In the genomic region with DNA sequence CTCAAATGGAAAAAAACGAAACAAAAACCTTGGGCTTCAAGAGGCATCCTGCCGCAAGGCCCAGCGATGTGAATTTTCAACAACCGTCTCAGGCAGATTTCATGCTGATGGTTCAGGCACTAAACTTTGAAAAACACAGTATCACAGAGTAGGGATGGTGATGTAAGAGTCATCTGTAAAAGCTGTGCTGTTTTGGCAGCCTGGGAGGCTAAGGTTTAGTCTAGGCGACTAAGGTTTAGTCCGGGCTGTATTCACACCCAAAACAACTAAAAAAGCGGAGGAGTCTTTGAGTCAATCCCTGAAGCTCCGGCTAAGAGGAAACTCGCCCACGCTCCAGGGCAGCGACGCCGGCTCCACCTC, we compare ENCODE assay signal across 8 cellular contexts. TPM values are rescaled to one million over a fixed set of nuclear protein-coding genes. Genes with fewer than 3 reads are reported as not detected.
DNase-seq lines count a peak whose midpoint lies in the region; ATAC-seq, FAIRE-seq and TF ChIP-seq lines count a peak whose summit lies in the region.

No MANE protein-coding gene starts in this region.

- peaks cover 11% of the 10 kb centered on the region for H3K36me3 ChIP-seq in left ventricle myocardium inferior
- H3K36me3 ChIP-seq in skeletal muscle satellite cell (ENCODE audit: insufficient read depth, low read length), result peaks cover 6% of the 10 kb centered on the region

- H3K27me3 ChIP-seq in left ventricle myocardium inferior (ENCODE audit: low read depth), result no peaks in the 10 kb centered on the region
- H3K27me3 ChIP-seq in skeletal muscle satellite cell (ENCODE audit: control insufficient read depth, insufficient read depth, low read length), result no peaks in the 10 kb centered on the region

- TF ChIP-seq POLR2A in H54 (IDR thresholded peaks at IDR 0.05; ENCODE audit: low read depth, low read length), result no peak

- peak overlapping the region; percentile 88 for H3K4me2 ChIP-seq in skeletal muscle satellite cell (ENCODE audit: low read length)

- no peak for FAIRE-seq in H54 (lab: Jason Lieb, UNC)

- CTCF ChIA-PET in activated CD4-positive, alpha-beta memory T cell treated with anti-CD3 and anti-CD28 coated beads for 36 hours (lab: Charles Lee), result interaction anchor here (1.1 to 2.9 kb wide), 2 partner anchors 15 to 30 kb away, joined by 3 to 16 read pairs; no protein-coding TSS in a partner anchor

- H3K9me3 ChIP-seq in left ventricle myocardium inferior (replicated peaks), result no peaks in the 10 kb centered on the region
- no peaks in the 10 kb centered on the region for H3K9me3 ChIP-seq in skeletal muscle satellite cell (replicated peaks; ENCODE audit: low read length)

- intact Hi-C loops in activated CD4-positive, alpha-beta memory T cell treated with anti-CD3 and anti-CD28 coated beads for 36 hours (cut with micrococcal nuclease), result loop anchor here (1.0 kb wide), 1 partner anchor 258 kb away; no protein-coding TSS in a partner anchor
- intact Hi-C loops in left ventricle myocardium inferior (cut with micrococcal nuclease), result no loop called here

- H3K9ac ChIP-seq in skeletal muscle satellite cell (ENCODE audit: low read depth, low read length), result peak overlapping the region; percentile 85

- peaks cover 35% of the 10 kb centered on the region for H3K4me1 Mint-ChIP-seq in activated CD4-positive, alpha-beta memory T cell treated with anti-CD3 and anti-CD28 coated beads for 36 hours (ENCODE audit: low read depth)

- ATAC-seq in GM21390 (IDR thresholded peaks at IDR 0.05; ENCODE audit: unreplicated experiment) (no peak), HG03280 (IDR thresholded peaks at IDR 0.05; ENCODE audit: unreplicated experiment) (no peak)

- H3K27ac Mint-ChIP-seq in activated CD4-positive, alpha-beta memory T cell treated with anti-CD3 and anti-CD28 coated beads for 36 hours, result peak overlapping the region; percentile 80

- peaks cover 8% of the 10 kb centered on the region for H3K36me3 Mint-ChIP-seq in activated CD4-positive, alpha-beta memory T cell treated with anti-CD3 and anti-CD28 coated beads for 36 hours

- TF ChIP-seq CTCF in left ventricle myocardium inferior (IDR thresholded peaks at IDR 0.05; ENCODE audit: borderline replicate concordance), result no peak

- peak overlapping the region; percentile 88 for H3K4me3 Mint-ChIP-seq in activated CD4-positive, alpha-beta memory T cell treated with anti-CD3 and anti-CD28 coated beads for 36 hours

- peaks cover 4% of the 10 kb centered on the region for H3K27me3 Mint-ChIP-seq in activated CD4-positive, alpha-beta memory T cell treated with anti-CD3 and anti-CD28 coated beads for 36 hours

- no peaks in the 10 kb centered on the region for H3K9me3 Mint-ChIP-seq in activated CD4-positive, alpha-beta memory T cell treated with anti-CD3 and anti-CD28 coated beads for 36 hours

- H3K4me1 ChIP-seq in left ventricle myocardium inferior, result peaks cover 44% of the 10 kb centered on the region
- H3K4me1 ChIP-seq in skeletal muscle satellite cell (ENCODE audit: control insufficient read depth, insufficient read depth, low read length), result peaks cover 23% of the 10 kb centered on the region

- peak; percentile 38 for DNase-seq in GOT3 (lab: John Stamatoyannopoulos, UW)
- no peak for DNase-seq in activated CD4-positive, alpha-beta memory T cell treated with anti-CD3 and anti-CD28 coated beads for 36 hours
- DNase-seq in left ventricle myocardium inferior, result no peak
- DNase-seq in H54 (ENCODE audit: insufficient read length, low spot score), result no peak
- no peak for DNase-seq in epidermal melanocyte (ENCODE audit: insufficient read length, low spot score)

- POLR2A ChIA-PET in activated CD4-positive, alpha-beta memory T cell treated with anti-CD3 and anti-CD28 coated beads for 36 hours (lab: Charles Lee), result interaction anchor here (0.9 to 1.6 kb wide), 4 partner anchors 15 to 587 kb away, joined by 3 to 15 read pairs (median 4); no protein-coding TSS in a partner anchor

- H3K4me3 ChIP-seq in left ventricle myocardium inferior, result peak overlapping the region; percentile 93
- H3K4me3 ChIP-seq in skeletal muscle satellite cell (ENCODE audit: low read length), result peak overlapping the region; percentile 91

- H3K27ac ChIP-seq in left ventricle myocardium inferior (replicated peaks), result peak overlapping the region; percentile 90

RNA-seq across cellular contexts. Expression of gene MINPP1, which starts 0.4 kb away (rescaled TPM):
- total RNA-seq in activated CD4-positive, alpha-beta memory T cell treated with anti-CD3 and anti-CD28 coated beads for 36 hours, result 1 to 10 TPM; 8.7 to 9.7 TPM
- total RNA-seq in left ventricle myocardium inferior, result 5.4 TPM
- total RNA-seq in skeletal muscle satellite cell (2012; rRNA removed), result 28.6 and 30.4 TPM in 2 replicates
